In genomic region chr4:112284166-112284565, GRCh38 we compare ENCODE assay signal across 9 cellular contexts. TPM values are rescaled to one million over a fixed set of nuclear protein-coding genes. Genes with fewer than 3 reads are reported as not detected.
A peak's percentile ranks its signal among the peaks of the same experiment; 100 is the strongest.
DNase-seq lines count a peak whose midpoint lies in the region; ATAC-seq lines count a peak whose summit lies in the region.
"Had no signal": no experiment of that assay in that cellular context is flagged by ENCODE, and none has a peak within 500 bp of the region (broad histone marks: within the 10 kb centered on the region; RNA-seq: fewer than 3 reads in every experiment).

No MANE protein-coding gene starts in this region.

- DNase-seq in ACHN (peak; percentile 4), HAP-1 (ENCODE audit: low spot score in 2 of 2) (peak; percentile 7 to 29), adipocyte (ENCODE audit: low read depth) (peak; percentile 62), lung microvascular endothelial cell (ENCODE audit: low read depth in 2 of 2) (peak; percentile 10 to 41), KG1 (lab: John Stamatoyannopoulos, UW) (no peak), NCI-H345 (lab: John Stamatoyannopoulos, UW) (no peak)
- DNase-seq: activated CD4-positive, alpha-beta T cell treated with anti-CD3 and anti-CD28 coated beads for 4 hours had no signal

- H3K9me3 ChIP-seq in HAP-1 = no peaks in the 10 kb centered on the region
- no peaks in the 10 kb centered on the region for H3K9me3 ChIP-seq in adipocyte (ENCODE audit: control insufficient read depth, low read length)

- H3K36me3 ChIP-seq in HAP-1 (replicated peaks) = no peaks in the 10 kb centered on the region; the same call in 1 of the 2 replicates
- H3K36me3 ChIP-seq in adipocyte (ENCODE audit: control insufficient read depth, insufficient read depth, low read length, severe bottlenecking) = no peaks in the 10 kb centered on the region

- H3K9ac ChIP-seq in adipocyte (ENCODE audit: low read length) = no peak overlapping the region

- ATAC-seq in GM19455 (IDR thresholded peaks at IDR 0.05; ENCODE audit: unreplicated experiment) (no peak), GM19023 (IDR thresholded peaks at IDR 0.05; ENCODE audit: unreplicated experiment) (no peak)

- H3K4me1 ChIP-seq in HAP-1 (peaks cover 11% of the 10 kb centered on the region), adipocyte (ENCODE audit: control insufficient read depth, insufficient read depth, low read length) (peaks cover 15% of the 10 kb centered on the region)

- peak overlapping the region; percentile 60 for H3K4me3 ChIP-seq in HAP-1
- H3K4me3 ChIP-seq in adipocyte (ENCODE audit: low read length) = peak overlapping the region; percentile 87

- in situ Hi-C loops in ACHN (cut with HindIII; ENCODE audit: low pct_ligation_motif_present, low pct_unique_long_range_greater_than_20kb, low sequenced_read_pairs) (no loop called here), HAP-1 (cut with MboI; ENCODE audit: low sequenced_read_pairs) (no loop called here)

- H3K27me3 ChIP-seq in HAP-1 (ENCODE audit: low read depth) (no peaks in the 10 kb centered on the region), adipocyte (replicated peaks; ENCODE audit: control insufficient read depth, insufficient read depth, low read length) (no peaks in the 10 kb centered on the region)

RNA-seq across cellular contexts. Expression of gene TIFA, which starts 1.5 kb away (rescaled TPM):
- total RNA-seq in lung microvascular endothelial cell = 10.2 and 16.1 TPM in 2 replicates

RNA-seq across cellular contexts. Expression of gene ALPK1, which starts 13.0 kb away (rescaled TPM):
- total RNA-seq in lung microvascular endothelial cell = 1.1 and 1.2 TPM in 2 replicates

RNA-seq across cellular contexts. Expression of gene AP1AR, which starts 52.6 kb away (rescaled TPM):
- total RNA-seq in lung microvascular endothelial cell = 22.9 and 37.7 TPM in 2 replicates

Comparison
In these comparisons a context has a peak if more than half of its experiments do, and no peak if none do; other contexts are left out.
1. DNase-seq: peak in ACHN (single experiment), HAP-1 (2 of 2), adipocyte (single experiment) and lung microvascular endothelial cell (2 of 2); none in KG1 (single experiment) and NCI-H345 (single experiment).